ENCODE assay signal across 19 cellular contexts in genomic region chr10:9253121-9253520, GRCh38.
DNase-seq lines count a peak whose midpoint lies in the region; ATAC-seq and TF ChIP-seq lines count a peak whose summit lies in the region.
"Had no signal": no experiment of that assay in that cellular context is flagged by ENCODE, and none has a peak within 500 bp of the region (broad histone marks: within the 10 kb centered on the region; RNA-seq: fewer than 3 reads in every experiment).

No MANE protein-coding gene starts in this region.

- no peak overlapping the region for H3K4me3 Mint-ChIP-seq in H9
- H3K4me3 Mint-ChIP-seq: CD14-positive monocyte, mesothelial cell of epicardium had no signal

- TF ChIP-seq EP300 in tibial nerve (IDR thresholded peaks at IDR 0.05) = no peak

- H3K4me2 ChIP-seq in fibroblast of lung (ENCODE audit: extremely low read depth, insufficient read depth, low read length) (peak overlapping the region; percentile 5), H9 (ENCODE audit: insufficient read depth, insufficient read length, low read length) (no peak overlapping the region)

- H3K27ac ChIP-seq in RWPE2 (ENCODE audit: poor library complexity, severe bottlenecking) (no peak overlapping the region), fibroblast of lung (ENCODE audit: insufficient read depth, low read length) (no peak overlapping the region), tibial nerve (no peak overlapping the region), H9 (ENCODE audit: insufficient read length, low read depth, low read length) (no peak overlapping the region)
- H3K27ac ChIP-seq: 22Rv1 had no signal

- H3K27ac Mint-ChIP-seq in H9 = no peak overlapping the region
- H3K27ac Mint-ChIP-seq: CD14-positive monocyte, mesothelial cell of epicardium had no signal

- H3K79me2 ChIP-seq in fibroblast of lung (ENCODE audit: control insufficient read depth, insufficient read depth, low read length) (no peaks in the 10 kb centered on the region), H9 (ENCODE audit: insufficient read depth, low read length) (no peaks in the 10 kb centered on the region)

- H3K9me3 ChIP-seq in RWPE2 (ENCODE audit: severe bottlenecking) = peaks cover 1% of the 10 kb centered on the region
- no peaks in the 10 kb centered on the region for H3K9me3 ChIP-seq in fibroblast of lung (ENCODE audit: control insufficient read depth, insufficient read depth, low read depth, low read length)
- H3K9me3 ChIP-seq in tibial nerve = no peaks in the 10 kb centered on the region
- H3K9me3 ChIP-seq in H9 (ENCODE audit: control insufficient read depth, low read depth, low read length) = no peaks in the 10 kb centered on the region

- no peak overlapping the region for H3K56ac ChIP-seq in H9 (ENCODE audit: insufficient read length, low read depth, low read length)

- no peak overlapping the region for H2AK5ac ChIP-seq in H9 (ENCODE audit: insufficient read length, low read length)

- no peak overlapping the region for H4K91ac ChIP-seq in H9 (ENCODE audit: insufficient read length, low read depth, low read length)

- H4K5ac ChIP-seq in H9 (ENCODE audit: insufficient read length, low read depth, low read length) = no peak overlapping the region

- H3K36me3 ChIP-seq in RWPE2 (ENCODE audit: low read depth) (no peaks in the 10 kb centered on the region), fibroblast of lung (ENCODE audit: control insufficient read depth, insufficient read depth, low read length) (no peaks in the 10 kb centered on the region), tibial nerve (no peaks in the 10 kb centered on the region)

- no peaks in the 10 kb centered on the region for H3K23me2 ChIP-seq in H9 (ENCODE audit: insufficient read length, low read depth, low read length, poor library complexity, severe bottlenecking)

- no peak overlapping the region for H3K23ac ChIP-seq in H9 (ENCODE audit: insufficient read length, low read depth, low read length)

- H3K9me3 Mint-ChIP-seq in H9 = peaks cover 0 to 5% of the 10 kb centered on the region in 2 experiments; a peak in 3 of 5 replicates

- H4K20me1 ChIP-seq in fibroblast of lung (ENCODE audit: control insufficient read depth, extremely low read depth, insufficient read depth, low read length) (no peaks in the 10 kb centered on the region), H9 (ENCODE audit: control insufficient read depth, insufficient read depth, insufficient read length) (no peaks in the 10 kb centered on the region)

- no peak overlapping the region for H3K14ac ChIP-seq in H9 (ENCODE audit: insufficient read depth, low read length)

- no peak overlapping the region for H3K9ac ChIP-seq in fibroblast of lung (ENCODE audit: insufficient read depth, low read length)
- no peak overlapping the region for H3K9ac ChIP-seq in H9 (ENCODE audit: extremely low read depth, insufficient read length, low read length)

- DNase-seq in DMS53 (lab: John Stamatoyannopoulos, UW) (peak; percentile 5), DMS53 treated with DMSO at 0.1 percent for 48 hours (lab: John Stamatoyannopoulos, UW; ENCODE audit: unreplicated experiment) (no peak), RWPE2 (ENCODE audit: low spot score) (no peak), fibroblast of lung (ENCODE audit: low read depth in 2 of 2) (peak; percentile 48 to 73), skeletal muscle cell (ENCODE audit: low read depth) (peak; percentile 3), tibial nerve (ENCODE audit: low spot score in 2 of 2) (no peak), H9 (no peak)
- DNase-seq: activated CD4-positive, alpha-beta T cell treated with anti-CD3 and anti-CD28 coated beads, Interleukin-2, amount 50 U/mL, for 1 hour; amygdala; DMS79; effector CD8-positive, alpha-beta T cell; foreskin melanocyte; NCI-H524 treated with DMSO at 0.1 percent for 48 hours; SIG-M5; stimulated activated CD4-positive, alpha-beta T cell treated with anti-CD3 and anti-CD28 coated beads, Interleukin-12 subunit alpha, Interleukin-12 subunit beta, amount 100 ng/mL, for 4 hours had no signal

- H3K4me1 ChIP-seq in RWPE2 (ENCODE audit: insufficient read depth, poor library complexity, severe bottlenecking) (peaks cover 26% of the 10 kb centered on the region), fibroblast of lung (ENCODE audit: control insufficient read depth, extremely low read depth, insufficient read depth, low read length) (peaks cover 9% of the 10 kb centered on the region), tibial nerve (no peaks in the 10 kb centered on the region), H9 (ENCODE audit: insufficient read depth, low read length) (no peaks in the 10 kb centered on the region)

- no peak overlapping the region for H3K18ac ChIP-seq in H9 (ENCODE audit: insufficient read length, low read depth, low read length)

- no peak overlapping the region for H4K8ac ChIP-seq in H9 (replicated peaks; ENCODE audit: insufficient read length, low read depth, low read length)

- no peak overlapping the region for H2AFZ ChIP-seq in fibroblast of lung (ENCODE audit: low read length)
- no peak overlapping the region for H2AFZ ChIP-seq in H9 (ENCODE audit: low read length)

- H2BK120ac ChIP-seq in H9 (ENCODE audit: low read depth, low read length, poor library complexity, severe bottlenecking) = no peak overlapping the region

- H3K36me3 Mint-ChIP-seq in H9 (ENCODE audit: insufficient read depth in 1 of 3, low read depth in 3 of 3) = peaks cover 0 to 2% (median 0%) of the 10 kb centered on the region in 3 experiments; a peak in 1 of 7 replicates
- H3K36me3 Mint-ChIP-seq: CD14-positive monocyte had no signal

- peaks cover 2% of the 10 kb centered on the region; the same call in 1 of the 2 replicates for H3K27me3 Mint-ChIP-seq in H9 (ENCODE audit: low read depth)

- ATAC-seq in RWPE2 (ENCODE audit: low read depth) = peak; percentile 53; the same call in 1 of the 3 replicates
- ATAC-seq in GM18907 (IDR thresholded peaks at IDR 0.05; ENCODE audit: unreplicated experiment) = no peak

- H2BK12ac ChIP-seq in H9 (ENCODE audit: insufficient read length, low read depth, low read length) = no peak overlapping the region

- H2BK20ac ChIP-seq in H9 (ENCODE audit: low read depth, low read length, poor library complexity, severe bottlenecking) = no peak overlapping the region

- no peaks in the 10 kb centered on the region for H3K4me1 Mint-ChIP-seq in H9
- H3K4me1 Mint-ChIP-seq: CD14-positive monocyte had no signal

- no peak overlapping the region for H3K4ac ChIP-seq in H9 (ENCODE audit: low read depth, low read length)

- TF ChIP-seq CTCF in RWPE2 (IDR thresholded peaks at IDR 0.05; ENCODE audit: poor library complexity, severe bottlenecking) = no peak
- no peak for TF ChIP-seq CTCF in fibroblast of lung (conservative IDR thresholded peaks at IDR 0.05 in 1 of 2, IDR thresholded peaks at IDR 0.05 in 1 of 2; ENCODE audit: low read depth in 1 of 2, low read length in 2 of 2)
- TF ChIP-seq CTCF in tibial nerve (IDR thresholded peaks at IDR 0.05) = no peak
- TF ChIP-seq CTCF in H9 (conservative IDR thresholded peaks at IDR 0.05) = no peak

- H3K79me1 ChIP-seq in H9 (ENCODE audit: insufficient read depth, low read depth, low read length, poor library complexity, severe bottlenecking) = no peaks in the 10 kb centered on the region

- H2BK5ac ChIP-seq in H9 (ENCODE audit: insufficient read length, low read length) = no peak overlapping the region

- no peak overlapping the region for H3T11ph ChIP-seq in H9 (ENCODE audit: low read length)

- no peaks in the 10 kb centered on the region for H3K27me3 ChIP-seq in RWPE2 (ENCODE audit: insufficient read depth, poor library complexity, severe bottlenecking)
- H3K27me3 ChIP-seq in fibroblast of lung (ENCODE audit: control insufficient read depth, insufficient read depth, low read length) = no peaks in the 10 kb centered on the region
- no peaks in the 10 kb centered on the region for H3K27me3 ChIP-seq in tibial nerve
- no peaks in the 10 kb centered on the region for H3K27me3 ChIP-seq in H9 (ENCODE audit: insufficient read depth, low read length)

- H3K4me3 ChIP-seq in RWPE2 (ENCODE audit: severe bottlenecking) (no peak overlapping the region), fibroblast of lung (replicated peaks in 1 of 4; ENCODE audit: control extremely low read depth in 1 of 4, insufficient read depth in 1 of 4, low read depth in 3 of 4, low read length in 4 of 4) (no peak overlapping the region), skeletal muscle cell (ENCODE audit: low read depth, low read length) (no peak overlapping the region), tibial nerve (no peak overlapping the region)

- H2BK15ac ChIP-seq in H9 (ENCODE audit: low read depth, low read length) = no peak overlapping the region

- no peak for TF ChIP-seq POLR2A in tibial nerve (IDR thresholded peaks at IDR 0.05)

Comparison
In these comparisons a context has a peak if more than half of its experiments do, and no peak if none do; other contexts are left out.
1. DNase-seq: peak in DMS53 (single experiment), fibroblast of lung (2 of 2) and skeletal muscle cell (single experiment); none in DMS53 treated with DMSO at 0.1 percent for 48 hours (single experiment), RWPE2 (single experiment), tibial nerve (0 of 2) and H9 (single experiment).